ENCODE assay signal across 8 cellular contexts in the genomic region with DNA sequence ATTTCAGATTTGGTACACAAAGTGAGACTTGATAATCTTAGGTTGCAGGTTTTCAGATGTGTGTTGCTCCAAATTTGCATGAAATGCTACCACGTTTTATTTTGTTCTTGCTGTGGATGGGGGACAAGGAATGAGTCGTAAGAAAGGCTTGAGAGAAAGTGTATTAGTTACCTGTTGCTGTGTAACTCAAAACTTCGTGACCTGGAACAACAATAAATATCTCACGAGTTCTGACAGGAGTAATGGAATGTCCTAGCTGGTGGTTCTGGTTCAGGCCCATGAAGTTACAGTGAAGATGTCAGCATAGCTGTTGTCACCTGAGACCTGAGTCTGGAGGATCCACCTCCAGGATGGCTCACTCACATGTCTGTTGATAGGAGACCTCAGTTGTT. TPM values are rescaled to one million over a fixed set of nuclear protein-coding genes. Genes with fewer than 3 reads are reported as not detected.
DNase-seq lines count a peak whose midpoint lies in the region; ATAC-seq and TF ChIP-seq lines count a peak whose summit lies in the region.

No MANE protein-coding gene starts in this region.

- H3K36me3 ChIP-seq in BLaER1 (peaks cover 75% of the 10 kb centered on the region), KOPT-K1 (ENCODE audit: insufficient read depth, low read length) (peaks cover 23% of the 10 kb centered on the region)

- peaks cover 31% of the 10 kb centered on the region for H3K4me1 Mint-ChIP-seq in nephron progenitor cell

- TF ChIP-seq CTCF in choroid plexus epithelial cell (conservative IDR thresholded peaks at IDR 0.05; ENCODE audit: low read depth, low read length) (no peak), nephron progenitor cell (IDR thresholded peaks at IDR 0.05) (no peak)

- peak overlapping the region; percentile 94 for H3K4me2 ChIP-seq in BLaER1

- H3K9me3 ChIP-seq in BLaER1 = peaks cover 70% of the 10 kb centered on the region
- H3K9me3 ChIP-seq in KOPT-K1 (ENCODE audit: insufficient read depth, low read length, poor library complexity, severe bottlenecking) = no peaks in the 10 kb centered on the region

- H3K4me3 ChIP-seq in BLaER1 = peak overlapping the region; percentile 96
- peak overlapping the region; percentile 92 for H3K4me3 ChIP-seq in choroid plexus epithelial cell (ENCODE audit: low read depth, low read length)

- peak overlapping the region; percentile 97; the same call in 1 of the 2 replicates for H3K9ac ChIP-seq in BLaER1

- H3K4me3 Mint-ChIP-seq in nephron progenitor cell = peak overlapping the region; percentile 93

- ATAC-seq in GM18520 (IDR thresholded peaks at IDR 0.05; ENCODE audit: unreplicated experiment) = no peak

- H3K27ac ChIP-seq in BLaER1 (no peak overlapping the region), KOPT-K1 (ENCODE audit: low read depth, low read length, poor library complexity, severe bottlenecking) (peak overlapping the region; percentile 70)

- intact Hi-C loops in posterior vena cava (cut with DNase I) = loop anchor here in 1 of 2 donors (10.0 kb wide), 1 partner anchor 55 kb away; the partner anchor contains the start of gene ZNF544

- peaks cover 13% of the 10 kb centered on the region for H3K27me3 Mint-ChIP-seq in nephron progenitor cell (ENCODE audit: low read depth, poor library complexity)

- peak overlapping the region; percentile 99 for H3K27ac Mint-ChIP-seq in nephron progenitor cell

- peaks cover 28% of the 10 kb centered on the region for H3K4me1 ChIP-seq in BLaER1

- peaks cover 96% of the 10 kb centered on the region for H3K36me3 Mint-ChIP-seq in nephron progenitor cell (ENCODE audit: low read depth)

- peaks cover 8% of the 10 kb centered on the region; the same call in 1 of the 2 replicates for H4K20me1 ChIP-seq in BLaER1

- no peaks in the 10 kb centered on the region for H3K27me3 ChIP-seq in BLaER1

- H3K9me3 Mint-ChIP-seq in nephron progenitor cell = peaks cover 92% of the 10 kb centered on the region

- DNase-seq in choroid plexus epithelial cell (ENCODE audit: low read depth) = peak; percentile 28
- no peak for DNase-seq in nephron progenitor cell
- no peak for DNase-seq in hypothalamus (lab: John Stamatoyannopoulos, UW)
- DNase-seq in posterior vena cava (ENCODE audit: low spot score) = no peak
- no peak for DNase-seq in HuH-7.5 (ENCODE audit: low spot score)

RNA-seq across cellular contexts. Expression of gene ZNF8, which starts 1.2 kb away (rescaled TPM):
- total RNA-seq in posterior vena cava = 1 to 10 TPM; 5.1 to 5.5 TPM

RNA-seq across cellular contexts. Expression of gene ERVK3-1, which starts 25.3 kb away (rescaled TPM):
- 10 to 100 TPM; 17.7 to 25.0 TPM for total RNA-seq in posterior vena cava

RNA-seq across cellular contexts. Expression of gene ZSCAN22, which starts 46.9 kb away (rescaled TPM):
- total RNA-seq in posterior vena cava = 1 to 10 TPM; 2.5 to 2.6 TPM

RNA-seq across cellular contexts. Expression of gene ZNF544, which starts 51.2 kb away (rescaled TPM):
- total RNA-seq in posterior vena cava = 10 to 100 TPM; 12.2 to 15.8 TPM
